ENCODE assay signal across 28 cellular contexts in the genomic region with DNA sequence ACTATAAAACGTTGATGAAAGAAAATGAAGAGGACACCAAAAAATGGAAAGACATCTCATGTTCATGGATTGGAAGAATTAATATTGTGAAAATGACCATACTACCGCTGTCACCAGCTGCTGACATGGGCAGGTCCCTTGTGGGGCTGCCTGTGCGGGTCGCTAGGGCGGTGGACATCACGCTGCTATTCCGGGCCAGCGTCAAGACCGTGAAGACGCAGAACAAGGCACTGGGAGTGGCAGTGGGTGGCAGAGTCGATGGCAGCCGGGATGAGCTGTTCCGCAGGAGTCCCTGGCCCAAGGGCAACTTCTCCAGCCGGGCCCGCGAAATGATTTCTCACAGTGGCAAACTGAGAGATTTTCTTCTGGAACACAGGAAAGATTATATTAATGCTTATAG.
"Had no signal": no experiment of that assay in that cellular context is flagged by ENCODE, and none has a peak within 500 bp of the region (broad histone marks: within the 10 kb centered on the region; RNA-seq: fewer than 3 reads in every experiment).

No MANE protein-coding gene starts in this region.

- H3K27ac ChIP-seq: stomach, suprapubic skin, testis, thoracic aorta, thyroid gland, tibial artery, tibial nerve, transverse colon, upper lobe of left lung, upper lobe of right lung, uterus, vagina had no signal

- H3K4me3 Mint-ChIP-seq: stimulated activated effector memory CD8-positive, alpha-beta T cell treated with anti-CD3 and anti-CD28 coated beads, Interleukin-12 subunit alpha, Interleukin-12 subunit beta, amount 100 ng/mL, for 72 hours; stimulated activated memory B cell treated with anti-CD40 and anti-IgM and Interleukin-4, amounts not matched to agents 10 μg/mL and 1 μg/mL and 100 μg/mL, for 72 hours; stimulated activated naive B cell treated with anti-CD40 and anti-IgM and Interleukin-4, amounts not matched to agents 10 μg/mL and 1 μg/mL and 100 μg/mL, for 72 hours; stimulated activated naive CD8-positive, alpha-beta T cell treated with anti-CD3 and anti-CD28 coated beads, Interleukin-15, amount 100 ng/mL, for 72 hours; stimulated activated naive CD8-positive, alpha-beta T cell treated with anti-CD3 and anti-CD28 coated beads, Interleukin-15, Interleukin-2, amounts not matched to agents 100 ng/mL and 50 ng/mL, for 24 hours; type B pancreatic cell had no signal

- H3K4me3 ChIP-seq: stomach, suprapubic skin, testis, thoracic aorta, thyroid gland, tibial artery, tibial nerve, transverse colon, upper lobe of left lung, upper lobe of right lung, uterus, vagina had no signal

- H3K9me3 ChIP-seq: testis, thyroid gland, uterus had no signal

- H3K27me3 ChIP-seq: stomach, suprapubic skin, testis, thyroid gland, tibial nerve, transverse colon, upper lobe of left lung, upper lobe of right lung, uterus, vagina had no signal

- H3K27ac Mint-ChIP-seq: stimulated activated effector memory CD8-positive, alpha-beta T cell treated with anti-CD3 and anti-CD28 coated beads, Interleukin-12 subunit alpha, Interleukin-12 subunit beta, amount 100 ng/mL, for 72 hours; stimulated activated memory B cell treated with anti-CD40 and anti-IgM and Interleukin-4, amounts not matched to agents 10 μg/mL and 1 μg/mL and 100 μg/mL, for 72 hours; stimulated activated naive B cell treated with anti-CD40 and anti-IgM and Interleukin-4, amounts not matched to agents 10 μg/mL and 1 μg/mL and 100 μg/mL, for 72 hours; stimulated activated naive CD8-positive, alpha-beta T cell treated with anti-CD3 and anti-CD28 coated beads, Interleukin-15, Interleukin-2, amounts not matched to agents 100 ng/mL and 50 ng/mL, for 24 hours; type B pancreatic cell had no signal

- ATAC-seq: stimulated activated effector memory CD8-positive, alpha-beta T cell treated with anti-CD3 and anti-CD28 coated beads, Interleukin-12 subunit alpha, Interleukin-12 subunit beta, amount 100 ng/mL, for 72 hours; stimulated activated memory B cell treated with anti-CD40 and anti-IgM and Interleukin-4, amounts not matched to agents 10 μg/mL and 1 μg/mL and 100 μg/mL, for 72 hours; stimulated activated naive B cell treated with anti-CD40 and anti-IgM and Interleukin-4, amounts not matched to agents 10 μg/mL and 1 μg/mL and 100 μg/mL, for 72 hours; stimulated activated naive CD8-positive, alpha-beta T cell treated with anti-CD3 and anti-CD28 coated beads, Interleukin-15, amount 100 ng/mL, for 72 hours; stimulated activated naive CD8-positive, alpha-beta T cell treated with anti-CD3 and anti-CD28 coated beads, Interleukin-15, Interleukin-2, amounts not matched to agents 100 U/mL and 50 U/mL, for 24 hours; upper lobe of right lung had no signal

- H3K36me3 ChIP-seq: stomach, suprapubic skin, thoracic aorta, thyroid gland, tibial artery, tibial nerve, transverse colon, upper lobe of left lung, upper lobe of right lung, uterus, vagina had no signal

- DNase-seq: stimulated activated CD4-positive, alpha-beta T cell treated with anti-CD3 and anti-CD28 coated beads, Interleukin-2, amount 100 ng/mL, for 48 hours; stimulated activated CD4-positive, alpha-beta T cell treated with anti-CD3 and anti-CD28 coated beads, Interleukin-4, amount 100 ng/mL, for 1 hour; stimulated activated CD4-positive, alpha-beta T cell treated with anti-CD3 and anti-CD28 coated beads, Interleukin-4, amount 100 ng/mL, for 24 hours; stimulated activated CD4-positive, alpha-beta T cell treated with anti-CD3 and anti-CD28 coated beads, Interleukin-4, amount 100 ng/mL, for 4 hours; stimulated activated CD8-positive, alpha-beta memory T cell treated with anti-CD3 and anti-CD28 coated beads, Interleukin-4, amount 100 ng/mL, for 48 hours; stimulated activated naive B cell treated with anti-CD40 and anti-IgM and Interleukin-4, amounts not matched to agents 10 μg/mL and 1 μg/mL and 100 μg/mL, for 72 hours; stimulated activated naive CD4-positive, alpha-beta T cell; stimulated activated naive CD4-positive, alpha-beta T cell treated with Interleukin-2 at 50 U/mL for 16 hours; stimulated activated naive CD8-positive, alpha-beta T cell treated with anti-CD3 and anti-CD28 coated beads, Interleukin-15, amount 100 ng/mL, for 72 hours; stimulated activated naive CD8-positive, alpha-beta T cell treated with anti-CD3 and anti-CD28 coated beads, Interleukin-15, Interleukin-2, amounts not matched to agents 100 U/mL and 50 U/mL, for 24 hours; stomach; substantia nigra; testis; thyroid gland; tibial artery; transverse colon; trophoblast cell; upper lobe of right lung; uterus had no signal

- H3K4me1 ChIP-seq: stomach, suprapubic skin, testis, thyroid gland, tibial artery, tibial nerve, transverse colon, upper lobe of left lung, upper lobe of right lung, uterus, vagina had no signal

- H3K4me1 Mint-ChIP-seq: stimulated activated effector memory CD8-positive, alpha-beta T cell treated with anti-CD3 and anti-CD28 coated beads, Interleukin-12 subunit alpha, Interleukin-12 subunit beta, amount 100 ng/mL, for 72 hours; stimulated activated memory B cell treated with anti-CD40 and anti-IgM and Interleukin-4, amounts not matched to agents 10 μg/mL and 1 μg/mL and 100 μg/mL, for 72 hours; stimulated activated naive B cell treated with anti-CD40 and anti-IgM and Interleukin-4, amounts not matched to agents 10 μg/mL and 1 μg/mL and 100 μg/mL, for 72 hours; stimulated activated naive CD8-positive, alpha-beta T cell treated with anti-CD3 and anti-CD28 coated beads, Interleukin-15, amount 100 ng/mL, for 72 hours had no signal

- H3K36me3 Mint-ChIP-seq: stimulated activated effector memory CD8-positive, alpha-beta T cell treated with anti-CD3 and anti-CD28 coated beads, Interleukin-12 subunit alpha, Interleukin-12 subunit beta, amount 100 ng/mL, for 72 hours; type B pancreatic cell had no signal
